ENCODE assay signal across 8 cellular contexts in the genomic region with DNA sequence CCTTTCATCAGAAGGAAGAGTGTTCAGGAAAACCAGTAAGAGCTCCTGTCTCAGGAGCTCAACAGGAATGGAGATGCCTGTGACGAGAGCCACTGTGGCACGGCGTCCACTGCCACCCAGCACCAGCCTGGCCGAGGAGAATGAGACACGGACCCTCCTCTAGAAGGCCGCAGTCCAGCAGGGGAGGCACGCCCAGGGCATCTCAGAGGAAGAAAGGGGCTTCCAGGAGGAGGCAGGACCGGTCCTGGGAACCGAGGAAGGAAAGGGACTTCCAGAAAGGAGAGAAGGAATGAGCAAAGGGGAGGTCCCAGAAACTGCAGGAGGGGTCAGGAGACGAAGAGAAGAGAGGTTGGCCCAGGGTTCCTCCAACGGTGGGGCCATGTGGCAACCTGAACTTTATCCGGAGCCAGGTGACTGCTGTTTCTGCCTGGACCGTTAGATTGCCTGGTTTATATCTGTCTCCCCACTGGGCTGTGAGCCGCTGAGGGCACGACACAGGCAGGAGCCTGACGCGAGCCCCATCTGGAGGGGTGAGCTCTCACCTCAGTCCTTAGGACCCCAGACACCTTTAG. TPM values are rescaled to one million over a fixed set of nuclear protein-coding genes. Genes with fewer than 3 reads are reported as not detected.
DNase-seq lines count a peak whose midpoint lies in the region; ATAC-seq, FAIRE-seq and TF ChIP-seq lines count a peak whose summit lies in the region.

No MANE protein-coding gene starts in this region.

- H3K4me3 Mint-ChIP-seq in activated CD4-positive, alpha-beta T cell treated with anti-CD3 and anti-CD28 coated beads for 36 hours = no peak overlapping the region

- no TSS peak for BruUV-seq in HepG2 (replicated peaks; lab: Mats Ljungman, UMichigan)

- H3K9me3 ChIP-seq in HepG2 (ENCODE audit: low read length) = no peaks in the 10 kb centered on the region

- no peaks in the 10 kb centered on the region for H3K36me3 Mint-ChIP-seq in activated CD4-positive, alpha-beta T cell treated with anti-CD3 and anti-CD28 coated beads for 36 hours (ENCODE audit: low read depth)

- H3K9ac ChIP-seq in HepG2 (ENCODE audit: insufficient read depth, low read depth, low read length) = no peak overlapping the region

- POLR2A ChIA-PET in activated CD4-positive, alpha-beta T cell treated with anti-CD3 and anti-CD28 coated beads for 36 hours (lab: Charles Lee) = interaction anchor here (0.7 kb wide), 1 partner anchor 666 kb away, joined by 3 read pairs; no protein-coding TSS in a partner anchor
- POLR2A ChIA-PET in HepG2 (lab: Yijun Ruan, JAX) = interaction anchor here (0.8 to 1.2 kb wide), 5 partner anchors 10 to 783 kb away, joined by 3 to 6 read pairs (median 4); a partner anchor contains a TSS

- no peak overlapping the region for H3K27ac ChIP-seq in HepG2 (ENCODE audit: extremely low read length, insufficient read depth, low read length)

- ATAC-seq in activated CD4-positive, alpha-beta T cell treated with anti-CD3 and anti-CD28 coated beads for 36 hours = peak; percentile 14
- ATAC-seq in HG03280 (IDR thresholded peaks at IDR 0.05; ENCODE audit: unreplicated experiment) (peak; percentile 5), HepG2 (peak; percentile 72)

- no peaks in the 10 kb centered on the region for H4K20me1 ChIP-seq in HepG2 (ENCODE audit: insufficient read depth, low read length)

- in situ Hi-C loops in HepG2 (cut with HindIII; ENCODE audit: extremely low pct_ligation_motif_present, low pct_unique_long_range_greater_than_20kb) = loop anchor here (25.0 kb wide), 1 partner anchor 783 kb away; a partner anchor contains a TSS

- H3K79me2 ChIP-seq in HepG2 (ENCODE audit: insufficient read depth, low read length) = no peaks in the 10 kb centered on the region

- H3K4me3 ChIP-seq in HepG2 (replicated peaks in 1 of 3; ENCODE audit: insufficient read depth in 1 of 3, low read depth in 2 of 3, low read length in 3 of 3) = peak overlapping the region in 2 of 3 experiments; percentile 51 to 74; a peak in 2 of 6 replicates

- FAIRE-seq in HepG2 (lab: Jason Lieb, UNC) = no peak

- no peak for TF ChIP-seq POLR2A in HepG2 (IDR thresholded peaks at IDR 0.05; ENCODE audit: insufficient read depth in 1 of 2, low read depth in 2 of 2, low read length in 2 of 2)

- no peak for TF ChIP-seq RAD21 in HepG2 (CRISPR knock-in tag; IDR thresholded peaks at IDR 0.05)

- peak; percentile 10 for DNase-seq in activated CD4-positive, alpha-beta T cell treated with anti-CD3 and anti-CD28 coated beads for 36 hours
- no peak for DNase-seq in activated CD4-positive, alpha-beta T cell treated with anti-CD3 and anti-CD28 coated beads for 1 hour
- DNase-seq in activated naive CD4-positive, alpha-beta T cell treated with anti-CD3 and anti-CD28 coated beads, Interleukin-2, amount 50 U/mL, for 16 hours = peak; percentile 15
- no peak for DNase-seq in HepG2 (ENCODE audit: low spot score)
- DNase-seq in NCI-H146 (lab: John Stamatoyannopoulos, UW) = no peak
- no peak for DNase-seq in stimulated activated CD4-positive, alpha-beta T cell treated with anti-CD3 and anti-CD28 coated beads, Interleukin-1b, Interleukin-23, amount 100 ng/mL, for 48 hours
- no peak for DNase-seq in NCI-H2196 (lab: John Stamatoyannopoulos, UW; ENCODE audit: unreplicated experiment)

- peaks cover 0 to 67% of the 10 kb centered on the region in 2 experiments; a peak in 4 of 5 replicates for H3K27me3 ChIP-seq in HepG2 (ENCODE audit: control insufficient read depth in 1 of 2, insufficient read depth in 2 of 2, low read length in 2 of 2)

- no peak for TF ChIP-seq CTCF in HepG2 (CRISPR knock-in tag; IDR thresholded peaks at IDR 0.05)

- intact Hi-C loops in activated CD4-positive, alpha-beta T cell treated with anti-CD3 and anti-CD28 coated beads for 36 hours (cut with DNase I, micrococcal nuclease) = loop anchor here (1.0 to 10.0 kb wide), 6 partner anchors 32 to 772 kb away; a partner anchor contains a TSS
- intact Hi-C loops in HepG2 (cut with micrococcal nuclease; ENCODE audit: unreplicated experiment) = loop anchor here (1.0 kb wide), 1 partner anchor 435 kb away; no protein-coding TSS in a partner anchor

- no peaks in the 10 kb centered on the region for H3K36me3 ChIP-seq in HepG2 (replicated peaks in 1 of 2; ENCODE audit: control insufficient read depth in 1 of 2, insufficient read depth in 2 of 2, low read length in 2 of 2)

- H3K4me2 ChIP-seq in HepG2 (ENCODE audit: low read depth, low read length) = peak overlapping the region; percentile 94

- CTCF ChIA-PET in activated CD4-positive, alpha-beta T cell treated with anti-CD3 and anti-CD28 coated beads for 36 hours (lab: Charles Lee) = interaction anchor here (0.6 to 4.6 kb wide), 13 partner anchors 9 to 1089 kb away, joined by 3 to 33 read pairs (median 5); a partner anchor contains a TSS
- CTCF ChIA-PET in HepG2 (lab: Yijun Ruan, JAX; ENCODE audit: low intra/inter-chr PET ratio, low total read pairs) = interaction anchor here (0.7 to 2.3 kb wide), 10 partner anchors 32 to 772 kb away, joined by 3 to 22 read pairs (median 8); no protein-coding TSS in a partner anchor

- no peaks in the 10 kb centered on the region for H3K9me3 Mint-ChIP-seq in activated CD4-positive, alpha-beta T cell treated with anti-CD3 and anti-CD28 coated beads for 36 hours (ENCODE audit: low read depth)

- H3K4me1 ChIP-seq in HepG2 (ENCODE audit: insufficient read depth, low read length) = peaks cover 19% of the 10 kb centered on the region

- no peak overlapping the region for H2AFZ ChIP-seq in HepG2 (ENCODE audit: low read length)

- H3K27me3 Mint-ChIP-seq in activated CD4-positive, alpha-beta T cell treated with anti-CD3 and anti-CD28 coated beads for 36 hours = no peaks in the 10 kb centered on the region

- no peak overlapping the region for H3K27ac Mint-ChIP-seq in activated CD4-positive, alpha-beta T cell treated with anti-CD3 and anti-CD28 coated beads for 36 hours

- whole genome bisulfite sequencing in HepG2 (ENCODE audit: low lambda C conversion rate) = 23% methylated on average over 17 of the region's 17 CpGs

- TF ChIP-seq EP300 in HepG2 (IDR thresholded peaks at IDR 0.05; ENCODE audit: low read depth in 2 of 2, low read length in 2 of 2) (no peak), HepG2 (CRISPR knock-in tag; IDR thresholded peaks at IDR 0.05; ENCODE audit: borderline replicate concordance) (no peak)

- peaks cover 27% of the 10 kb centered on the region for H3K4me1 Mint-ChIP-seq in activated CD4-positive, alpha-beta T cell treated with anti-CD3 and anti-CD28 coated beads for 36 hours

TF ChIP-seq in HepG2, 621 proteins besides CTCF, POLR2A, EP300 and RAD21 (continues in another document):
- TF ChIP-seq ZBTB8A (CRISPR knock-in tag; IDR thresholded peaks at IDR 0.05; ENCODE audit: borderline replicate concordance, low read depth) (no peak), REPIN1 (CRISPR knock-in tag; IDR thresholded peaks at IDR 0.05; ENCODE audit: borderline replicate concordance, low read depth) (no peak), U2AF1 (optimal IDR thresholded peaks at IDR 0.05; ENCODE audit: low read depth, low read length) (peak; percentile 16), TOPORS (CRISPR knock-in tag; IDR thresholded peaks at IDR 0.05) (no peak), ZMYM4 (CRISPR knock-in tag; IDR thresholded peaks at IDR 0.05) (no peak), XRCC5 (optimal IDR thresholded peaks at IDR 0.05; ENCODE audit: low read length) (peak; percentile 9), SIN3A (IDR thresholded peaks at IDR 0.05; ENCODE audit: borderline replicate concordance, low read depth, low read length) (no peak), MAFK (conservative IDR thresholded peaks at IDR 0.05 in 1 of 2, IDR thresholded peaks at IDR 0.05 in 1 of 2; ENCODE audit: low read length in 2 of 2) (no peak), ZBTB7B (CRISPR knock-in tag; IDR thresholded peaks at IDR 0.05) (no peak), SMAD1 (CRISPR knock-in tag; IDR thresholded peaks at IDR 0.05; ENCODE audit: borderline replicate concordance, low read depth) (0 out of 2 replicates have a peak, but pooled peaks have one; percentile 20), HES4 (CRISPR knock-in tag; IDR thresholded peaks at IDR 0.05; ENCODE audit: borderline replicate concordance) (peak; percentile 46; the same call in 1 of the 2 replicates)

RNA-seq across cellular contexts. Expression of a gene that starts 26.8 kb away (rescaled TPM):
- total RNA-seq in activated CD4-positive, alpha-beta T cell treated with anti-CD3 and anti-CD28 coated beads for 36 hours = under 1 TPM; 0.12 to 0.23 TPM
- 0.22 and 0.36 TPM in 2 replicates for total RNA-seq in HepG2 (2016; rRNA removed; fragmentation: Illumina TruSeq; extraction: Trizol)
- total RNA-seq in HepG2 (2016; cell fraction: cytosol; rRNA removed; fragmentation: Illumina TruSeq; extraction: Trizol; ENCODE audit: low read depth) = 0.30 TPM in 1 of 2 replicates, not detected in the other
- 0.30 and 0.79 TPM in 2 replicates for total RNA-seq in HepG2 (2016; cell fraction: insoluble cytoplasmic fraction; rRNA removed; fragmentation: Illumina TruSeq; extraction: Trizol)
- total RNA-seq in HepG2 (2016; cell fraction: membrane; rRNA removed; fragmentation: Illumina TruSeq; extraction: Trizol) = 0.28 and 0.34 TPM in 2 replicates
- total RNA-seq in HepG2 (2016; cell fraction: nucleus; rRNA removed; fragmentation: Illumina TruSeq; extraction: Trizol) = 0.19 and 0.44 TPM in 2 replicates
- polyA plus RNA-seq in HepG2 (2011; rRNA removed) = 0.24 and 0.26 TPM in 2 replicates
- polyA plus RNA-seq in HepG2 (2011; cell fraction: cytosol; rRNA removed) = 0.28 and 0.32 TPM in 2 replicates
- polyA plus RNA-seq in HepG2 (2011; cell fraction: nucleus; rRNA removed) = 0.11 and 0.23 TPM in 2 replicates
- polyA plus RNA-seq in HepG2 (2012) = 0.15 and 0.31 TPM in 2 replicates
- 0.11 and 0.23 TPM in 2 replicates for polyA plus RNA-seq in HepG2 (2016; cell fraction: cytosol; fragmentation: Illumina TruSeq; extraction: Trizol; ENCODE audit: low read depth)
- 0.26 and 0.56 TPM in 2 replicates for polyA plus RNA-seq in HepG2 (2016; cell fraction: insoluble cytoplasmic fraction; fragmentation: Illumina TruSeq; extraction: Trizol; ENCODE audit: low read depth)
- polyA plus RNA-seq in HepG2 (2016; cell fraction: membrane; fragmentation: Illumina TruSeq; extraction: Trizol; ENCODE audit: low read depth) = 0.26 and 0.31 TPM in 2 replicates
- 0.21 and 0.27 TPM in 2 replicates for polyA plus RNA-seq in HepG2 (2016; cell fraction: nucleus; fragmentation: Illumina TruSeq; extraction: Trizol; ENCODE audit: insufficient read depth, low read depth)
- 0.42 and 1.2 TPM in 2 replicates for polyA minus RNA-seq in HepG2 (2011; rRNA and poly(A)+ RNA removed; ENCODE audit: low replicate concordance)
- polyA minus RNA-seq in HepG2 (2011; cell fraction: cytosol; rRNA and poly(A)+ RNA removed) = not detected in 2 replicates
- 0.25 TPM in 1 of 2 replicates, not detected in the other for polyA minus RNA-seq in HepG2 (2011; cell fraction: nucleus; rRNA and poly(A)+ RNA removed)

Comparison
In these comparisons a context has a peak if more than half of its experiments do, and no peak if none do; other contexts are left out.
1. DNase-seq: peak in activated CD4-positive, alpha-beta T cell treated with anti-CD3 and anti-CD28 coated beads for 36 hours (single experiment) and activated naive CD4-positive, alpha-beta T cell treated with anti-CD3 and anti-CD28 coated beads, Interleukin-2, amount 50 U/mL, for 16 hours (single experiment); none in activated CD4-positive, alpha-beta T cell treated with anti-CD3 and anti-CD28 coated beads for 1 hour (single experiment), HepG2 (single experiment), NCI-H146 (single experiment), stimulated activated CD4-positive, alpha-beta T cell treated with anti-CD3 and anti-CD28 coated beads, Interleukin-1b, Interleukin-23, amount 100 ng/mL, for 48 hours (single experiment) and NCI-H2196 (single experiment).
2. ATAC-seq: peak in every context shown above with its lines; median percentile 72 in HepG2; 14 in activated CD4-positive, alpha-beta T cell treated with anti-CD3 and anti-CD28 coated beads for 36 hours; 5 in HG03280.